Comparison of ENCODE assay signal across 7 cellular contexts in the genomic region with DNA sequence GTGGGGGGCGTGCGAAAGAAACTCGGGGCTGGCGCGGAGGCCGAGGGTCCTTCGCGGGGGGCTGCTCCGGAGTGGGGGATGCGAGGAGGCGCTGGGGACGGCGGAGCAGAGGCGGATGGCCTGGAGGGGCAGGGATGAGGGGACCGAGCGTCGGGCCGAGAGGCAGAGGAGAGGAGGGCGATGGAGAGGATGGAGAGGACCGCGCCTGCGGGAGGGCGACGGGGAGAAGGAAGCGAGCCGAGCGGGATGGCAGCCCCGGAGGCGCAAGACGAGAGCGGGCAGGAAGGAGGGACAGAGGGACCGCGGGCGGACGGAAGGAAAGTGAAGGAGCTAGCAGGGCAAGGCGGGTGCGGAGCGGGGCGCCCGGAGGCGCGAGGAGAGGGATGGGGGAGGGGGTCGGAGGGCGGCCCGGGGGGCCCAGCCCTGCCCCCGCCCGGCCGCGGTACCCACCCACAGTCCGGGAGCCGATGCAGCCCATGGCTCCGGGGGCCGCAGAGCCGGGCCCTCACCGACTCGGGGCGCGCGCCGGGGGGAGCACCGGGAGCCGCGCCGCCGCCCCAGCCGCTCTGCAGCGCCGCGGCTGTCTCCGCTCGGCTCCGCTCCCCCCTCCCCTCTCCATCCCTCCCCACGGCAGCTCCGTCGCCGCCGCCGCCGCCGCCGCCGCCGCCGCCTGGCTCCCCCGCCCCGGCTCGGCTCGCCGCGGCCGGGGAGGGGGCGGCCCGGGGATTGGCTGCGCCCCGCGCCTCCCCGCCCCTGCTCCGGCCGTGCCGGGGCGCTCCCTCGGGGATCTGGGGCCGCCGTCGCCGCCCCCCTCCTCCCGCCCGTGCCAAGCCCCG. TPM values are rescaled to one million over a fixed set of nuclear protein-coding genes. Genes with fewer than 3 reads are reported as not detected.
DNase-seq lines count a peak whose midpoint lies in the region; ATAC-seq and TF ChIP-seq lines count a peak whose summit lies in the region.

A gene (minus strand): TSS at position 588 of the 836 bp plus-strand sequence. CDS start 110 bp downstream, at position 478.

- H3K27ac ChIP-seq in left ventricle myocardium inferior (replicated peaks): no peak within 1 kb of the TSS
- H3K27ac ChIP-seq in prostate gland: no peak within 1 kb of the TSS

- CTCF ChIA-PET in activated naive CD4-positive, alpha-beta T cell treated with anti-CD3 and anti-CD28 coated beads for 36 hours (lab: Charles Lee): interaction anchor here (0.6 kb wide), 1 partner anchor 65 kb away, joined by 3 read pairs; no protein-coding TSS in a partner anchor

- no peak for TF ChIP-seq CTCF in GM13977 (IDR thresholded peaks at IDR 0.05; ENCODE audit: extremely low read depth, insufficient read depth, missing control alignments)
- TF ChIP-seq CTCF in left ventricle myocardium inferior (IDR thresholded peaks at IDR 0.05; ENCODE audit: borderline replicate concordance): no peak
- no peak for TF ChIP-seq CTCF in prostate gland (IDR thresholded peaks at IDR 0.05)

- peak; percentile 66 for DNase-seq in GM13977 (ENCODE audit: low spot score)
- DNase-seq in activated naive CD4-positive, alpha-beta T cell treated with anti-CD3 and anti-CD28 coated beads for 36 hours: peak; percentile 52
- DNase-seq in left ventricle myocardium inferior: no peak
- no peak for DNase-seq in prostate gland (ENCODE audit: low spot score)
- no peak for DNase-seq in NCI-H2029 treated with DMSO at 0.1 percent for 48 hours (lab: John Stamatoyannopoulos, UW)

- peaks cover 83% of the 10 kb centered on the region for H3K27me3 ChIP-seq in left ventricle myocardium inferior (ENCODE audit: low read depth)
- H3K27me3 ChIP-seq in prostate gland (replicated peaks; ENCODE audit: insufficient read depth): peaks cover 10% of the 10 kb centered on the region

- WGBS in prostate gland: under 1% methylated on average over 63 of the region's 109 CpGs

- in situ Hi-C loops in GM13977 (cut with MboI; ENCODE audit: low pct_unique_long_range_greater_than_20kb, low sequenced_read_pairs, unreplicated experiment): no loop called here

- intact Hi-C loops in activated naive CD4-positive, alpha-beta T cell treated with anti-CD3 and anti-CD28 coated beads for 36 hours (cut with micrococcal nuclease): loop anchor here (2.0 kb wide), 2 partner anchors 18 to 74 kb away; a partner anchor contains a TSS
- intact Hi-C loops in left ventricle myocardium inferior (cut with micrococcal nuclease): loop anchor here (10.0 kb wide), 1 partner anchor 52 kb away; no protein-coding TSS in a partner anchor
- intact Hi-C loops in prostate gland (cut with DNase I): no loop called here

- H3K9me3 ChIP-seq in left ventricle myocardium inferior (replicated peaks) (no peaks in the 10 kb centered on the region), prostate gland (no peaks in the 10 kb centered on the region)

- TF ChIP-seq POLR2A in prostate gland (IDR thresholded peaks at IDR 0.05): no peak

- peak within 1 kb of the TSS; percentile 48 to 93 (median 88) for H3K4me3 Mint-ChIP-seq in IgD-negative memory B cell
- H3K4me3 Mint-ChIP-seq in activated naive CD4-positive, alpha-beta T cell treated with anti-CD3 and anti-CD28 coated beads for 36 hours: peak within 1 kb of the TSS; percentile 85

- H3K36me3 ChIP-seq in left ventricle myocardium inferior (no peaks in the 10 kb centered on the region), prostate gland (no peaks in the 10 kb centered on the region)

- peaks cover 41% of the 10 kb centered on the region for H3K27me3 Mint-ChIP-seq in IgD-negative memory B cell
- peaks cover 21% of the 10 kb centered on the region for H3K27me3 Mint-ChIP-seq in activated naive CD4-positive, alpha-beta T cell treated with anti-CD3 and anti-CD28 coated beads for 36 hours (ENCODE audit: low read depth)

- H3K4me3 ChIP-seq in left ventricle myocardium inferior (peak within 1 kb of the TSS; percentile 68), prostate gland (peak within 1 kb of the TSS; percentile 33 to 47)

- H3K4me1 Mint-ChIP-seq in IgD-negative memory B cell: peaks cover 0 to 2% (median 0%) of the 10 kb centered on the region in 3 donors
- peaks cover 4% of the 10 kb centered on the region for H3K4me1 Mint-ChIP-seq in activated naive CD4-positive, alpha-beta T cell treated with anti-CD3 and anti-CD28 coated beads for 36 hours (ENCODE audit: low read depth)

- H3K9me3 Mint-ChIP-seq in IgD-negative memory B cell: peaks cover 0 to 4% (median 0%) of the 10 kb centered on the region in 3 donors
- no peaks in the 10 kb centered on the region for H3K9me3 Mint-ChIP-seq in activated naive CD4-positive, alpha-beta T cell treated with anti-CD3 and anti-CD28 coated beads for 36 hours

- H3K4me1 ChIP-seq in left ventricle myocardium inferior: peaks cover 19% of the 10 kb centered on the region
- H3K4me1 ChIP-seq in prostate gland (replicated peaks): no peaks in the 10 kb centered on the region

- no peak within 1 kb of the TSS for H3K27ac Mint-ChIP-seq in IgD-negative memory B cell
- no peak within 1 kb of the TSS for H3K27ac Mint-ChIP-seq in activated naive CD4-positive, alpha-beta T cell treated with anti-CD3 and anti-CD28 coated beads for 36 hours

- peaks cover 1% of the 10 kb centered on the region for H3K36me3 Mint-ChIP-seq in IgD-negative memory B cell
- H3K36me3 Mint-ChIP-seq in activated naive CD4-positive, alpha-beta T cell treated with anti-CD3 and anti-CD28 coated beads for 36 hours (ENCODE audit: low read depth): no peaks in the 10 kb centered on the region

- no peak for ATAC-seq in HG03045 (IDR thresholded peaks at IDR 0.05; ENCODE audit: unreplicated experiment)

RNA-seq across cellular contexts. Expression of the gene that starts here (rescaled TPM):
- polyA plus RNA-seq in IgD-negative memory B cell: 0.38 TPM
- total RNA-seq in activated naive CD4-positive, alpha-beta T cell treated with anti-CD3 and anti-CD28 coated beads for 36 hours: 1 to 10 TPM; 1.5 to 1.7 TPM
- 0.47 TPM for total RNA-seq in left ventricle myocardium inferior
- total RNA-seq in prostate gland: 1 to 10 TPM in 1 of 2 donors, under 1 TPM in 1; 0.32 to 1.2 TPM

Comparison
In these comparisons a context has a peak if more than half of its experiments do, and no peak if none do; other contexts are left out.
1. DNase-seq: peak in GM13977 (single experiment) and activated naive CD4-positive, alpha-beta T cell treated with anti-CD3 and anti-CD28 coated beads for 36 hours (single experiment); none in left ventricle myocardium inferior (single experiment), prostate gland (single experiment) and NCI-H2029 treated with DMSO at 0.1 percent for 48 hours (single experiment).